ENCODE assay signal across 13 cellular contexts in the genomic region with DNA sequence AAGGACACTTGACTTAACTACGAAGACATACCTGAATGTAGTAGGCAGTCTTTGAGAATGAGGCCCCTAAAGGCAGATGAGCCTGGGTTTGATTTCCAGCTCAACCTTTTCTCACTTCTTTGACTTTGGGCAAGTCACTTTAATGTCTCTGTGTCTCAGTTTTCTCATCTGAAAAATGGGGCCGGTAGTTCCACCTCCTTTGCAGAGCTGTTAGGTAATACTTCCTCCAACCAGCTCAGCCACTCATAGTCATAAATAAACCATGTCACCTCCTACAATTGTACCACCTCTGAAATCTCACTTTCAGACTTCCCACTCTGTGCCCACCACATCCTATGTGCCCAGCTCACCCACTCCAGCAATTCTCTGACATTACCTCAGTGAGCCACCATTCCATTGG. TPM values are rescaled to one million over a fixed set of nuclear protein-coding genes. Genes with fewer than 3 reads are reported as not detected.
DNase-seq lines count a peak whose midpoint lies in the region; ATAC-seq and TF ChIP-seq lines count a peak whose summit lies in the region.
"Had no signal": no experiment of that assay in that cellular context is flagged by ENCODE, and none has a peak within 500 bp of the region (broad histone marks: within the 10 kb centered on the region; RNA-seq: fewer than 3 reads in every experiment).

No MANE protein-coding gene starts in this region.

- H3K4me1 ChIP-seq in OCI-LY1 (ENCODE audit: insufficient read depth, low read length, severe bottlenecking) (peaks cover 71% of the 10 kb centered on the region), PC-9 (replicated peaks; ENCODE audit: insufficient read depth) (no peaks in the 10 kb centered on the region)

- intact Hi-C loops in PC-9 (cut with micrococcal nuclease; ENCODE audit: unreplicated experiment), result no loop called here

- H3K4me3 ChIP-seq in OCI-LY1 (ENCODE audit: low read depth, low read length, poor library complexity, severe bottlenecking) (no peak overlapping the region), PC-9 (no peak overlapping the region)
- H3K4me3 ChIP-seq: cardiac muscle cell had no signal

- H3K79me2 ChIP-seq in OCI-LY1 (ENCODE audit: insufficient read depth, low read length) (peaks cover 42% of the 10 kb centered on the region), PC-9 (ENCODE audit: low read depth) (no peaks in the 10 kb centered on the region)

- POLR2A ChIA-PET in activated naive CD8-positive, alpha-beta T cell treated with anti-CD3 and anti-CD28 coated beads, Interleukin-2, amount 10 ng/mL, durations not matched to agents 7 days and 5 days (lab: Charles Lee), result interaction anchor here (1.8 kb wide), 1 partner anchor 34 kb away, joined by 4 read pairs; no protein-coding TSS in a partner anchor
- POLR2A ChIA-PET in PC-9 (lab: Charles Lee; ENCODE audit: unreplicated experiment), result no interaction called here
- POLR2A ChIA-PET in HEK293T (lab: Yijun Ruan, JAX), result no interaction called here

- peaks cover 3% of the 10 kb centered on the region; the same call in 1 of the 2 replicates for H3F3A ChIP-seq in OCI-LY1 (ENCODE audit: insufficient read depth, low read length)
- no peaks in the 10 kb centered on the region for H3F3A ChIP-seq in PC-9 (ENCODE audit: insufficient read depth, low read depth)

- peak; percentile 62 for DNase-seq in activated CD8-positive, alpha-beta memory T cell treated with anti-CD3 and anti-CD28 coated beads, Interleukin-2, amount 10 ng/mL, durations not matched to agents 7 days and 5 days
- DNase-seq in activated CD8-positive, alpha-beta memory T cell treated with anti-CD3 and anti-CD28 coated beads for 24 hours, result no peak
- no peak for DNase-seq in activated naive CD8-positive, alpha-beta T cell treated with anti-CD3 and anti-CD28 coated beads, Interleukin-2, amount 10 ng/mL, durations not matched to agents 7 days and 5 days
- DNase-seq in stimulated activated CD4-positive, alpha-beta T cell treated with anti-CD3 and anti-CD28 coated beads, Interleukin-4, amount 100 ng/mL, for 24 hours, result peak; percentile 67
- DNase-seq in PC-9 (no peak), HEK293T (ENCODE audit: extremely low spot score) (no peak), chondrocyte (ENCODE audit: low spot score) (no peak)
- DNase-seq: glutamatergic neuron, NCI-H345, RPMI8226 had no signal

- no peak overlapping the region; the same call in 1 of the 2 replicates for H3K9ac ChIP-seq in OCI-LY1 (ENCODE audit: low read length)

- peaks cover 14% of the 10 kb centered on the region for H3K36me3 ChIP-seq in OCI-LY1 (ENCODE audit: insufficient read depth, low read length)
- H3K36me3 ChIP-seq in PC-9 (ENCODE audit: low read depth), result no peaks in the 10 kb centered on the region
- H3K36me3 ChIP-seq: cardiac muscle cell had no signal

- H4K20me1 ChIP-seq in OCI-LY1 (ENCODE audit: insufficient read depth, low read length) (no peaks in the 10 kb centered on the region), PC-9 (ENCODE audit: insufficient read depth) (no peaks in the 10 kb centered on the region)

- H3K27me3 Mint-ChIP-seq in activated CD8-positive, alpha-beta memory T cell treated with anti-CD3 and anti-CD28 coated beads, Interleukin-2, amount 10 ng/mL, durations not matched to agents 7 days and 5 days, result no peaks in the 10 kb centered on the region
- no peaks in the 10 kb centered on the region for H3K27me3 Mint-ChIP-seq in activated naive CD8-positive, alpha-beta T cell treated with anti-CD3 and anti-CD28 coated beads, Interleukin-2, amount 10 ng/mL, durations not matched to agents 7 days and 5 days
- no peaks in the 10 kb centered on the region for H3K27me3 Mint-ChIP-seq in chondrocyte (ENCODE audit: low read depth)

- H2AFZ ChIP-seq in OCI-LY1 (ENCODE audit: low read length) (no peak overlapping the region), PC-9 (no peak overlapping the region)

- H3K27me3 ChIP-seq in OCI-LY1 (ENCODE audit: insufficient read depth, low read length), result no peaks in the 10 kb centered on the region
- no peaks in the 10 kb centered on the region for H3K27me3 ChIP-seq in PC-9 (ENCODE audit: insufficient read depth, low read depth)
- H3K27me3 ChIP-seq: cardiac muscle cell had no signal

- H3K36me3 Mint-ChIP-seq in activated CD8-positive, alpha-beta memory T cell treated with anti-CD3 and anti-CD28 coated beads, Interleukin-2, amount 10 ng/mL, durations not matched to agents 7 days and 5 days, result peaks cover 68% of the 10 kb centered on the region
- H3K36me3 Mint-ChIP-seq in activated naive CD8-positive, alpha-beta T cell treated with anti-CD3 and anti-CD28 coated beads, Interleukin-2, amount 10 ng/mL, durations not matched to agents 7 days and 5 days, result peaks cover 39% of the 10 kb centered on the region
- no peaks in the 10 kb centered on the region for H3K36me3 Mint-ChIP-seq in chondrocyte (ENCODE audit: low read depth)

- H3K4me1 Mint-ChIP-seq in activated CD8-positive, alpha-beta memory T cell treated with anti-CD3 and anti-CD28 coated beads, Interleukin-2, amount 10 ng/mL, durations not matched to agents 7 days and 5 days, result peaks cover 90% of the 10 kb centered on the region
- peaks cover 78% of the 10 kb centered on the region for H3K4me1 Mint-ChIP-seq in activated naive CD8-positive, alpha-beta T cell treated with anti-CD3 and anti-CD28 coated beads, Interleukin-2, amount 10 ng/mL, durations not matched to agents 7 days and 5 days
- H3K4me1 Mint-ChIP-seq in chondrocyte (ENCODE audit: low read depth), result no peaks in the 10 kb centered on the region

- no TSS peak for BruUV-seq in PC-9 (replicated peaks; lab: Mats Ljungman, UMichigan)

- no peaks in the 10 kb centered on the region for H3K9me3 Mint-ChIP-seq in activated CD8-positive, alpha-beta memory T cell treated with anti-CD3 and anti-CD28 coated beads, Interleukin-2, amount 10 ng/mL, durations not matched to agents 7 days and 5 days (ENCODE audit: low read depth)
- H3K9me3 Mint-ChIP-seq in activated naive CD8-positive, alpha-beta T cell treated with anti-CD3 and anti-CD28 coated beads, Interleukin-2, amount 10 ng/mL, durations not matched to agents 7 days and 5 days, result no peaks in the 10 kb centered on the region
- no peaks in the 10 kb centered on the region for H3K9me3 Mint-ChIP-seq in chondrocyte (ENCODE audit: low read depth)
- H3K9me3 Mint-ChIP-seq: neural crest cell had no signal

- H3K27ac ChIP-seq in OCI-LY1 (ENCODE audit: low read depth, low read length, poor library complexity, severe bottlenecking) (peak overlapping the region; percentile 73), PC-9 (no peak overlapping the region)
- H3K27ac ChIP-seq: cardiac muscle cell had no signal

- CTCF ChIA-PET in activated CD8-positive, alpha-beta memory T cell treated with anti-CD3 and anti-CD28 coated beads, Interleukin-2, amount 10 ng/mL, durations not matched to agents 7 days and 5 days (lab: Charles Lee), result interaction anchor here (0.7 to 8.4 kb wide), 19 partner anchors 9 to 304 kb away, joined by 3 to 117 read pairs (median 5); partner anchors contain the start of gene ARHGAP25
- CTCF ChIA-PET in PC-9 (lab: Charles Lee), result no interaction called here
- CTCF ChIA-PET in HEK293T (lab: Yijun Ruan, JAX), result no interaction called here

- peak overlapping the region; percentile 14 for H3K4me3 Mint-ChIP-seq in activated CD8-positive, alpha-beta memory T cell treated with anti-CD3 and anti-CD28 coated beads, Interleukin-2, amount 10 ng/mL, durations not matched to agents 7 days and 5 days
- peak overlapping the region; percentile 54 for H3K4me3 Mint-ChIP-seq in activated naive CD8-positive, alpha-beta T cell treated with anti-CD3 and anti-CD28 coated beads, Interleukin-2, amount 10 ng/mL, durations not matched to agents 7 days and 5 days
- H3K4me3 Mint-ChIP-seq in chondrocyte (ENCODE audit: unreplicated experiment), result no peak overlapping the region
- H3K4me3 Mint-ChIP-seq: neural crest cell had no signal

- H3K9me2 ChIP-seq in OCI-LY1 (ENCODE audit: low read depth, low read length) (no peaks in the 10 kb centered on the region), PC-9 (ENCODE audit: insufficient read depth) (no peaks in the 10 kb centered on the region)

- H3K27ac Mint-ChIP-seq in activated CD8-positive, alpha-beta memory T cell treated with anti-CD3 and anti-CD28 coated beads, Interleukin-2, amount 10 ng/mL, durations not matched to agents 7 days and 5 days, result peak overlapping the region; percentile 64
- H3K27ac Mint-ChIP-seq in activated naive CD8-positive, alpha-beta T cell treated with anti-CD3 and anti-CD28 coated beads, Interleukin-2, amount 10 ng/mL, durations not matched to agents 7 days and 5 days, result peak overlapping the region; percentile 79
- no peak overlapping the region for H3K27ac Mint-ChIP-seq in chondrocyte (ENCODE audit: unreplicated experiment)

- H3K9me3 ChIP-seq in OCI-LY1 (ENCODE audit: low read length) (no peaks in the 10 kb centered on the region), PC-9 (ENCODE audit: insufficient read depth, low read depth) (no peaks in the 10 kb centered on the region)

- TF ChIP-seq CTCF in OCI-LY1 (IDR thresholded peaks at IDR 0.05; ENCODE audit: low read length), result no peak
- no peak for TF ChIP-seq CTCF in PC-9 (conservative IDR thresholded peaks at IDR 0.05)
- no peak for TF ChIP-seq CTCF in chondrocyte (IDR thresholded peaks at IDR 0.05)

- ATAC-seq in activated CD8-positive, alpha-beta memory T cell treated with anti-CD3 and anti-CD28 coated beads, Interleukin-2, amount 10 ng/mL, durations not matched to agents 7 days and 5 days, result peak; percentile 27
- no peak for ATAC-seq in activated naive CD8-positive, alpha-beta T cell treated with anti-CD3 and anti-CD28 coated beads, Interleukin-2, amount 10 ng/mL, durations not matched to agents 7 days and 5 days (ENCODE audit: low read depth)

- peak overlapping the region; percentile 84; the same call in 1 of the 2 replicates for H3K4me2 ChIP-seq in OCI-LY1 (ENCODE audit: low read length)
- no peak overlapping the region for H3K4me2 ChIP-seq in PC-9

TF ChIP-seq in HEK293T, 16 proteins besides CTCF, POLR2A, EP300 and RAD21 (continues in another document):
- TF ChIP-seq LEF1 (IDR thresholded peaks at IDR 0.05; ENCODE audit: borderline replicate concordance), result no peak
- TF ChIP-seq PKNOX1 (IDR thresholded peaks at IDR 0.05), result no peak
- TF ChIP-seq BHLHE40 (IDR thresholded peaks at IDR 0.05; ENCODE audit: borderline replicate concordance), result no peak

RNA-seq across cellular contexts. Expression of gene ARHGAP25, which starts 10.4 kb away (rescaled TPM):
- 100 to 1,000 TPM in 1 of 2 experiments, 10 to 100 TPM in 1; 90.2 to 126 TPM for total RNA-seq in activated CD8-positive, alpha-beta memory T cell treated with anti-CD3 and anti-CD28 coated beads, Interleukin-2, amount 10 ng/mL, durations not matched to agents 7 days and 5 days
- total RNA-seq in activated naive CD8-positive, alpha-beta T cell treated with anti-CD3 and anti-CD28 coated beads, Interleukin-2, amount 10 ng/mL, durations not matched to agents 7 days and 5 days, result 100 to 1,000 TPM; 109 to 117 TPM
- total RNA-seq in PC-9 (2021) (not detected in 2 replicates), chondrocyte (0.31 to 0.50 TPM in 2 of 3 replicates, not detected in the other)

Comparison
In these comparisons a context has a peak if more than half of its experiments do, and no peak if none do; other contexts are left out.
1. DNase-seq: peak in activated CD8-positive, alpha-beta memory T cell treated with anti-CD3 and anti-CD28 coated beads, Interleukin-2, amount 10 ng/mL, durations not matched to agents 7 days and 5 days (single experiment) and stimulated activated CD4-positive, alpha-beta T cell treated with anti-CD3 and anti-CD28 coated beads, Interleukin-4, amount 100 ng/mL, for 24 hours (single experiment); none in activated CD8-positive, alpha-beta memory T cell treated with anti-CD3 and anti-CD28 coated beads for 24 hours (single experiment), activated naive CD8-positive, alpha-beta T cell treated with anti-CD3 and anti-CD28 coated beads, Interleukin-2, amount 10 ng/mL, durations not matched to agents 7 days and 5 days (single experiment), PC-9 (0 of 2), HEK293T (single experiment) and chondrocyte (single experiment).
2. RNA of gene ARHGAP25, which starts 10.4 kb away (total RNA-seq): 90.2 to 126 TPM in activated CD8-positive, alpha-beta memory T cell treated with anti-CD3 and anti-CD28 coated beads, Interleukin-2, amount 10 ng/mL, durations not matched to agents 7 days and 5 days and 109 to 117 TPM in activated naive CD8-positive, alpha-beta T cell treated with anti-CD3 and anti-CD28 coated beads, Interleukin-2, amount 10 ng/mL, durations not matched to agents 7 days and 5 days; 0.31 to 0.50 TPM in chondrocyte and not detected in PC-9; every median in the first group is over 10 times any median in the second.